In the genomic region with DNA sequence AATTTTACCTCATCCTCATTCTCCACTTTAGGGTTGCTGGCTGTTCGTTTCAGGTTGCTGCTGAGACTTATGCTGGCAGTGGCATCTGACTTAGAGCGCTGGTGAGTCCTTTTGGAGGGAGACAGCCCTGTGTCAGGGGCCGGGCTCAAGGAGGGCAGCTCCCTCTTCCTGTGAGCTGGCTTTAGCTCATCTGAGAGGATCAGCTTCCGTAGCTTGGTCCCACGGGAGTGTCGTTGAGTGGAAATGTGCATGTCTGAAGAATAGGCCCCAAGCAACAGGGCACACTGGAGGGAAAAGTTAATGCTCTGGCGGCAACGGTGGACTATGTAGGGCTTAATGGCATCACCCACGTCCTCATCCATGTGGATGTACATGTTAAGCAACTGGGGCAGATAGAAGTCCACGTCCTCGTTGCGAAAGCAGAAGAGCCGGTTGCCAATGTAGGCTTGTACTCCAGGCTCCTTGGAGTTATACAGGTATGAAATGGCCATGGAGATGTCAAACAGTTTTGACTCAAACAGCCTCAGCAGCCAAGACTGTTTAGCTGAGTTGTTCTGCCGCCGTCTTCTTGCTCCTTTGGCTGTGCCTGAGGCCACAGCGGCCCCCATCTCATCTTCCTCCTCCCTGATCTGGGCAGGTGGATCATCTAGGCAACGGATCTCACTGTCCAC, we compare ENCODE assay signal across 1 cellular context.
TF ChIP-seq lines count a peak whose summit lies in the region.

No MANE protein-coding gene starts in this region.

TF ChIP-seq in HepG2, 621 proteins besides CTCF, POLR2A, EP300 and RAD21:
- TF ChIP-seq MZF1 (CRISPR knock-in tag; IDR thresholded peaks at IDR 0.05; ENCODE audit: borderline replicate concordance) (no peak), ZNF33A (CRISPR knock-in tag; IDR thresholded peaks at IDR 0.05; ENCODE audit: borderline replicate concordance) (no peak), ZNF335 (CRISPR knock-in tag; IDR thresholded peaks at IDR 0.05) (no peak), ZBTB7A (CRISPR knock-in tag; IDR thresholded peaks at IDR 0.05) (no peak), ISL2 (CRISPR knock-in tag; IDR thresholded peaks at IDR 0.05) (no peak), ZFYVE20 (CRISPR knock-in tag; IDR thresholded peaks at IDR 0.05; ENCODE audit: borderline replicate concordance, low read depth) (no peak), ZNF20 (CRISPR knock-in tag; IDR thresholded peaks at IDR 0.05) (no peak), HMG20A (CRISPR knock-in tag; IDR thresholded peaks at IDR 0.05; ENCODE audit: borderline replicate concordance) (no peak), SP1 (IDR thresholded peaks at IDR 0.05) (no peak), SP1 (CRISPR knock-in tag; IDR thresholded peaks at IDR 0.05) (no peak)
- TF ChIP-seq, protein P1, sequence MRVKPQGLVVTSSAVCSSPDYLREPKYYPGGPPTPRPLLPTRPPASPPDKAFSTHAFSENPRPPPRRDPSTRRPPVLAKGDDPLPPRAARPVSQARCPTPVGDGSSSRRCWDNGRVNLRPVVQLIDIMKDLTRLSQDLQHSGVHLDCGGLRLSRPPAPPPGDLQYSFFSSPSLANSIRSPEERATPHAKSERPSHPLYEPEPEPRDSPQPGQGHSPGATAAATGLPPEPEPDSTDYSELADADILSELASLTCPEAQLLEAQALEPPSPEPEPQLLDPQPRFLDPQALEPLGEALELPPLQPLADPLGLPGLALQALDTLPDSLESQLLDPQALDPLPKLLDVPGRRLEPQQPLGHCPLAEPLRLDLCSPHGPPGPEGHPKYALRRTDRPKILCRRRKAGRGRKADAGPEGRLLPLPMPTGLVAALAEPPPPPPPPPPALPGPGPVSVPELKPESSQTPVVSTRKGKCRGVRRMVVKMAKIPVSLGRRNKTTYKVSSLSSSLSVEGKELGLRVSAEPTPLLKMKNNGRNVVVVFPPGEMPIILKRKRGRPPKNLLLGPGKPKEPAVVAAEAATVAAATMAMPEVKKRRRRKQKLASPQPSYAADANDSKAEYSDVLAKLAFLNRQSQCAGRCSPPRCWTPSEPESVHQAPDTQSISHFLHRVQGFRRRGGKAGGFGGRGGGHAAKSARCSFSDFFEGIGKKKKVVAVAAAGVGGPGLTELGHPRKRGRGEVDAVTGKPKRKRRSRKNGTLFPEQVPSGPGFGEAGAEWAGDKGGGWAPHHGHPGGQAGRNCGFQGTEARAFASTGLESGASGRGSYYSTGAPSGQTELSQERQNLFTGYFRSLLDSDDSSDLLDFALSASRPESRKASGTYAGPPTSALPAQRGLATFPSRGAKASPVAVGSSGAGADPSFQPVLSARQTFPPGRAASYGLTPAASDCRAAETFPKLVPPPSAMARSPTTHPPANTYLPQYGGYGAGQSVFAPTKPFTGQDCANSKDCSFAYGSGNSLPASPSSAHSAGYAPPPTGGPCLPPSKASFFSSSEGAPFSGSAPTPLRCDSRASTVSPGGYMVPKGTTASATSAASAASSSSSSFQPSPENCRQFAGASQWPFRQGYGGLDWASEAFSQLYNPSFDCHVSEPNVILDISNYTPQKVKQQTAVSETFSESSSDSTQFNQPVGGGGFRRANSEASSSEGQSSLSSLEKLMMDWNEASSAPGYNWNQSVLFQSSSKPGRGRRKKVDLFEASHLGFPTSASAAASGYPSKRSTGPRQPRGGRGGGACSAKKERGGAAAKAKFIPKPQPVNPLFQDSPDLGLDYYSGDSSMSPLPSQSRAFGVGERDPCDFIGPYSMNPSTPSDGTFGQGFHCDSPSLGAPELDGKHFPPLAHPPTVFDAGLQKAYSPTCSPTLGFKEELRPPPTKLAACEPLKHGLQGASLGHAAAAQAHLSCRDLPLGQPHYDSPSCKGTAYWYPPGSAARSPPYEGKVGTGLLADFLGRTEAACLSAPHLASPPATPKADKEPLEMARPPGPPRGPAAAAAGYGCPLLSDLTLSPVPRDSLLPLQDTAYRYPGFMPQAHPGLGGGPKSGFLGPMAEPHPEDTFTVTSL (CRISPR knock-in tag; IDR thresholded peaks at IDR 0.05; ENCODE audit: borderline replicate concordance) = no peak
